3 cellular contexts compared by ENCODE assay signal in the genomic region with DNA sequence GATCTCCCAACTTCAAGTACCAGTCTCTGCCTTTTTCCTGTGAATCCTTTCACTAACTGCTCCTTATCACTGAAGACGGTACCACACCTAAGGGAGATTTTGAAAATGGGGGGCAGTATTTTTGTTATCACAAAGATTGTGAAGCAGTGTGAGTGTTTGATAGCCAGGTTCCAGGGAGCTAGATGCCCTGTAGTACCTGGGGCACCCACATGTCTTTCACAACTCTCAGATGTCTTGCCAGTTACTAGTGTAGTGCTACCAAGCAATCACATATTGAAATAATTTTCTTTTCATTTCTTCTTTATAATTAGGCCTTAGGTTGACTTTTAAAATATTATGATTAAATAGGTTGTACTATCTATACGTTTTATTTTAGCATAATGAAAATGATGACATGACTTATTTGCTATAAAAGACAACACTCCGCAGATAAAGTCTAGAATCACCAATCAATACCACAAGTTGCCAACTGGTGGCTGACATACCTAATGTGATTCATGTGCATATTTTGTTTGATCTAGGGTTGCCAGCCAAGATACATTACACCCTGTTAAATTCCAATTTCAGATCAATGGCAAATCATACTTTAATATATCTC.
TF ChIP-seq lines count a peak whose summit lies in the region.

No MANE protein-coding gene starts in this region.

TF ChIP-seq in A549, 52 proteins besides CTCF, POLR2A, EP300 and RAD21:
- TF ChIP-seq NPAS2 (CRISPR knock-in tag; IDR thresholded peaks at IDR 0.05; ENCODE audit: borderline replicate concordance) = no peak
- TF ChIP-seq, protein P1, sequence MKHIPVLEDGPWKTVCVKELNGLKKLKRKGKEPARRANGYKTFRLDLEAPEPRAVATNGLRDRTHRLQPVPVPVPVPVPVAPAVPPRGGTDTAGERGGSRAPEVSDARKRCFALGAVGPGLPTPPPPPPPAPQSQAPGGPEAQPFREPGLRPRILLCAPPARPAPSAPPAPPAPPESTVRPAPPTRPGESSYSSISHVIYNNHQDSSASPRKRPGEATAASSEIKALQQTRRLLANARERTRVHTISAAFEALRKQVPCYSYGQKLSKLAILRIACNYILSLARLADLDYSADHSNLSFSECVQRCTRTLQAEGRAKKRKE (CRISPR knock-in tag; IDR thresholded peaks at IDR 0.05; ENCODE audit: low read depth) = no peak
- TF ChIP-seq ZC3H11A (IDR thresholded peaks at IDR 0.05) = no peak
- TF ChIP-seq, protein P2, sequence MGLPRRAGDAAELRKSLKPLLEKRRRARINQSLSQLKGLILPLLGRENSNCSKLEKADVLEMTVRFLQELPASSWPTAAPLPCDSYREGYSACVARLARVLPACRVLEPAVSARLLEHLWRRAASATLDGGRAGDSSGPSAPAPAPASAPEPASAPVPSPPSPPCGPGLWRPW (IDR thresholded peaks at IDR 0.05) = no peak
- peak; percentile 56 for TF ChIP-seq MAFK (IDR thresholded peaks at IDR 0.05; ENCODE audit: partially characterized antibody)

TF ChIP-seq in IMR-90, 13 proteins besides CTCF, POLR2A, EP300 and RAD21:
- TF ChIP-seq MAFK (IDR thresholded peaks at IDR 0.05; ENCODE audit: low read depth, low read length) (peak; percentile 25; the same call in 1 of the 2 replicates), CEBPB (IDR thresholded peaks at IDR 0.05; ENCODE audit: low read depth, low read length) (no peak)

TF ChIP-seq in H1, 55 proteins besides CTCF, POLR2A, EP300 and RAD21:
- TF ChIP-seq TEAD4 (IDR thresholded peaks at IDR 0.05; ENCODE audit: low read depth, low read length) (no peak), MAFK (IDR thresholded peaks at IDR 0.05; ENCODE audit: low read depth, low read length) (no peak), RNF2 (IDR thresholded peaks at IDR 0.05; ENCODE audit: borderline replicate concordance, low read depth, low read length, missing control alignments, poor library complexity, severe bottlenecking) (no peak), GABPA (IDR thresholded peaks at IDR 0.05; ENCODE audit: borderline replicate concordance, insufficient read depth, low read length) (no peak), RBBP5 (IDR thresholded peaks at IDR 0.05; ENCODE audit: borderline replicate concordance, low read depth, low read length) (no peak), EZH2 (IDR thresholded peaks at IDR 0.05; ENCODE audit: low read depth, low read length, severe bottlenecking) (no peak), ZNF274 (IDR thresholded peaks at IDR 0.05; ENCODE audit: borderline replicate concordance, extremely low read depth, low read length) (no peak), CHD1 (IDR thresholded peaks at IDR 0.05; ENCODE audit: low read depth, low read length) (no peak), CTBP2 (IDR thresholded peaks at IDR 0.05; ENCODE audit: borderline replicate concordance, insufficient read depth, insufficient read length, low read length) (no peak), KDM1A (IDR thresholded peaks at IDR 0.05; ENCODE audit: borderline replicate concordance, low read length) (no peak), BACH1 (IDR thresholded peaks at IDR 0.05; ENCODE audit: low read length) (no peak), PHF8 (conservative IDR thresholded peaks at IDR 0.05; ENCODE audit: low read depth, low read length) (no peak), TCF12 (IDR thresholded peaks at IDR 0.05; ENCODE audit: low read depth, low read length) (no peak), CBX5 (IDR thresholded peaks at IDR 0.05; ENCODE audit: low read depth, low read length) (no peak), TAF1 (IDR thresholded peaks at IDR 0.05; ENCODE audit: low read depth, low read length) (no peak), HDAC2 (IDR thresholded peaks at IDR 0.05; ENCODE audit: borderline replicate concordance in 1 of 2, low read depth in 2 of 2, low read length in 2 of 2) (no peak), TBP (IDR thresholded peaks at IDR 0.05; ENCODE audit: low read depth, low read length) (no peak)
- TF ChIP-seq, protein P3, sequence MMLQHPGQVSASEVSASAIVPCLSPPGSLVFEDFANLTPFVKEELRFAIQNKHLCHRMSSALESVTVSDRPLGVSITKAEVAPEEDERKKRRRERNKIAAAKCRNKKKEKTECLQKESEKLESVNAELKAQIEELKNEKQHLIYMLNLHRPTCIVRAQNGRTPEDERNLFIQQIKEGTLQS (IDR thresholded peaks at IDR 0.05; ENCODE audit: insufficient read depth, low read depth, low read length) = no peak
- TF ChIP-seq, protein P4, sequence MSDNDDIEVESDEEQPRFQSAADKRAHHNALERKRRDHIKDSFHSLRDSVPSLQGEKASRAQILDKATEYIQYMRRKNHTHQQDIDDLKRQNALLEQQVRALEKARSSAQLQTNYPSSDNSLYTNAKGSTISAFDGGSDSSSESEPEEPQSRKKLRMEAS (IDR thresholded peaks at IDR 0.05) = no peak
- TF ChIP-seq, protein P5, sequence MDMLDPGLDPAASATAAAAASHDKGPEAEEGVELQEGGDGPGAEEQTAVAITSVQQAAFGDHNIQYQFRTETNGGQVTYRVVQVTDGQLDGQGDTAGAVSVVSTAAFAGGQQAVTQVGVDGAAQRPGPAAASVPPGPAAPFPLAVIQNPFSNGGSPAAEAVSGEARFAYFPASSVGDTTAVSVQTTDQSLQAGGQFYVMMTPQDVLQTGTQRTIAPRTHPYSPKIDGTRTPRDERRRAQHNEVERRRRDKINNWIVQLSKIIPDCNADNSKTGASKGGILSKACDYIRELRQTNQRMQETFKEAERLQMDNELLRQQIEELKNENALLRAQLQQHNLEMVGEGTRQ (IDR thresholded peaks at IDR 0.05; ENCODE audit: low read length) = no peak
